In the genomic region with DNA sequence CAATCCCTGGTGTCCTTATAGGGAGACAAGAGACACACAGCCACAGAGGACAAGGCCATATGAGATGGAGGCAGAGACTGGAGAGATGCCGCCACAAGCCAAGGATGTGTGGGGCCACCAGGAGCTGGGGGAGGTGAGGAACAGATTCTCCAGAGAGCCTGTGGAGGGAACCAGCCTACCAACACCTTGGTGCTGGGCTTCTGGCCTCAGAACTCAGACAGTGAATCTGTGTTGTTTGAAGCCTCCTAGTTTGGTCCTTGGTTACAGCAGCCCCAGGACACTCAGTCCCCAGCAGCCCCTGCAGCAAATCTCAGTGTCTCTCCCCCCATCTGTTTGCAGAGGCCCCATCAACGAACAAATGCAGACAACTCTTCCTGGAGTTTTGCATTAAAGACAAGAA, we compare ENCODE assay signal across 1 cellular context.
TF ChIP-seq lines count a peak whose summit lies in the region.

No MANE protein-coding gene starts in this region.

TF ChIP-seq in WTC11, 78 proteins besides CTCF, POLR2A, EP300 and RAD21 (continued from another document):
- TF ChIP-seq, protein P1, sequence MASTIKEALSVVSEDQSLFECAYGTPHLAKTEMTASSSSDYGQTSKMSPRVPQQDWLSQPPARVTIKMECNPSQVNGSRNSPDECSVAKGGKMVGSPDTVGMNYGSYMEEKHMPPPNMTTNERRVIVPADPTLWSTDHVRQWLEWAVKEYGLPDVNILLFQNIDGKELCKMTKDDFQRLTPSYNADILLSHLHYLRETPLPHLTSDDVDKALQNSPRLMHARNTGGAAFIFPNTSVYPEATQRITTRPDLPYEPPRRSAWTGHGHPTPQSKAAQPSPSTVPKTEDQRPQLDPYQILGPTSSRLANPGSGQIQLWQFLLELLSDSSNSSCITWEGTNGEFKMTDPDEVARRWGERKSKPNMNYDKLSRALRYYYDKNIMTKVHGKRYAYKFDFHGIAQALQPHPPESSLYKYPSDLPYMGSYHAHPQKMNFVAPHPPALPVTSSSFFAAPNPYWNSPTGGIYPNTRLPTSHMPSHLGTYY (CRISPR knock-in tag; IDR thresholded peaks at IDR 0.05), result no peak
- TF ChIP-seq RELA (CRISPR knock-in tag; IDR thresholded peaks at IDR 0.05; ENCODE audit: borderline replicate concordance) (no peak), CBFB (CRISPR knock-in tag; IDR thresholded peaks at IDR 0.05; ENCODE audit: low read depth) (no peak), FOXJ3 (CRISPR knock-in tag; IDR thresholded peaks at IDR 0.05; ENCODE audit: borderline replicate concordance) (no peak), NR1H2 (CRISPR knock-in tag; IDR thresholded peaks at IDR 0.05) (no peak)
- TF ChIP-seq, protein P2, sequence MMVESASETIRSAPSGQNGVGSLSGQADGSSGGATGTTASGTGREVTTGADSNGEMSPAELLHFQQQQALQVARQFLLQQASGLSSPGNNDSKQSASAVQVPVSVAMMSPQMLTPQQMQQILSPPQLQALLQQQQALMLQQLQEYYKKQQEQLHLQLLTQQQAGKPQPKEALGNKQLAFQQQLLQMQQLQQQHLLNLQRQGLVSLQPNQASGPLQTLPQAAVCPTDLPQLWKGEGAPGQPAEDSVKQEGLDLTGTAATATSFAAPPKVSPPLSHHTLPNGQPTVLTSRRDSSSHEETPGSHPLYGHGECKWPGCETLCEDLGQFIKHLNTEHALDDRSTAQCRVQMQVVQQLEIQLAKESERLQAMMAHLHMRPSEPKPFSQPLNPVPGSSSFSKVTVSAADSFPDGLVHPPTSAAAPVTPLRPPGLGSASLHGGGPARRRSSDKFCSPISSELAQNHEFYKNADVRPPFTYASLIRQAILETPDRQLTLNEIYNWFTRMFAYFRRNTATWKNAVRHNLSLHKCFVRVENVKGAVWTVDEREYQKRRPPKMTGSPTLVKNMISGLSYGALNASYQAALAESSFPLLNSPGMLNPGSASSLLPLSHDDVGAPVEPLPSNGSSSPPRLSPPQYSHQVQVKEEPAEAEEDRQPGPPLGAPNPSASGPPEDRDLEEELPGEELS (CRISPR knock-in tag; IDR thresholded peaks at IDR 0.05), result no peak
- TF ChIP-seq, protein P3, sequence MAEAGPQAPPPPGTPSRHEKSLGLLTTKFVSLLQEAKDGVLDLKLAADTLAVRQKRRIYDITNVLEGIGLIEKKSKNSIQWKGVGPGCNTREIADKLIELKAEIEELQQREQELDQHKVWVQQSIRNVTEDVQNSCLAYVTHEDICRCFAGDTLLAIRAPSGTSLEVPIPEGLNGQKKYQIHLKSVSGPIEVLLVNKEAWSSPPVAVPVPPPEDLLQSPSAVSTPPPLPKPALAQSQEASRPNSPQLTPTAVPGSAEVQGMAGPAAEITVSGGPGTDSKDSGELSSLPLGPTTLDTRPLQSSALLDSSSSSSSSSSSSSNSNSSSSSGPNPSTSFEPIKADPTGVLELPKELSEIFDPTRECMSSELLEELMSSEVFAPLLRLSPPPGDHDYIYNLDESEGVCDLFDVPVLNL (CRISPR knock-in tag; IDR thresholded peaks at IDR 0.05; ENCODE audit: borderline replicate concordance, low read depth), result no peak
- TF ChIP-seq, protein P4, sequence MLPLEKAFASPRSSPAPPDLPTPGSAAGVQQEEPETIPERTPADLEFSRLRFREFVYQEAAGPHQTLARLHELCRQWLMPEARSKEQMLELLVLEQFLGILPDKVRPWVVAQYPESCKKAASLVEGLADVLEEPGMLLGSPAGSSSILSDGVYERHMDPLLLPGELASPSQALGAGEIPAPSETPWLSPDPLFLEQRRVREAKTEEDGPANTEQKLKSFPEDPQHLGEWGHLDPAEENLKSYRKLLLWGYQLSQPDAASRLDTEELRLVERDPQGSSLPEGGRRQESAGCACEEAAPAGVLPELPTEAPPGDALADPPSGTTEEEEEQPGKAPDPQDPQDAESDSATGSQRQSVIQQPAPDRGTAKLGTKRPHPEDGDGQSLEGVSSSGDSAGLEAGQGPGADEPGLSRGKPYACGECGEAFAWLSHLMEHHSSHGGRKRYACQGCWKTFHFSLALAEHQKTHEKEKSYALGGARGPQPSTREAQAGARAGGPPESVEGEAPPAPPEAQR (CRISPR knock-in tag; IDR thresholded peaks at IDR 0.05), result no peak
- TF ChIP-seq, protein P5, sequence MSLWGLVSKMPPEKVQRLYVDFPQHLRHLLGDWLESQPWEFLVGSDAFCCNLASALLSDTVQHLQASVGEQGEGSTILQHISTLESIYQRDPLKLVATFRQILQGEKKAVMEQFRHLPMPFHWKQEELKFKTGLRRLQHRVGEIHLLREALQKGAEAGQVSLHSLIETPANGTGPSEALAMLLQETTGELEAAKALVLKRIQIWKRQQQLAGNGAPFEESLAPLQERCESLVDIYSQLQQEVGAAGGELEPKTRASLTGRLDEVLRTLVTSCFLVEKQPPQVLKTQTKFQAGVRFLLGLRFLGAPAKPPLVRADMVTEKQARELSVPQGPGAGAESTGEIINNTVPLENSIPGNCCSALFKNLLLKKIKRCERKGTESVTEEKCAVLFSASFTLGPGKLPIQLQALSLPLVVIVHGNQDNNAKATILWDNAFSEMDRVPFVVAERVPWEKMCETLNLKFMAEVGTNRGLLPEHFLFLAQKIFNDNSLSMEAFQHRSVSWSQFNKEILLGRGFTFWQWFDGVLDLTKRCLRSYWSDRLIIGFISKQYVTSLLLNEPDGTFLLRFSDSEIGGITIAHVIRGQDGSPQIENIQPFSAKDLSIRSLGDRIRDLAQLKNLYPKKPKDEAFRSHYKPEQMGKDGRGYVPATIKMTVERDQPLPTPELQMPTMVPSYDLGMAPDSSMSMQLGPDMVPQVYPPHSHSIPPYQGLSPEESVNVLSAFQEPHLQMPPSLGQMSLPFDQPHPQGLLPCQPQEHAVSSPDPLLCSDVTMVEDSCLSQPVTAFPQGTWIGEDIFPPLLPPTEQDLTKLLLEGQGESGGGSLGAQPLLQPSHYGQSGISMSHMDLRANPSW (CRISPR knock-in tag; conservative IDR thresholded peaks at IDR 0.05; ENCODE audit: low read depth), result no peak
